13 cellular contexts compared by ENCODE assay signal in genomic region chr10:71962915-71963314, GRCh38. TPM values are rescaled to one million over a fixed set of nuclear protein-coding genes. Genes with fewer than 3 reads are reported as not detected.
A peak's percentile ranks its signal among the peaks of the same experiment; 100 is the strongest.
DNase-seq lines count a peak whose midpoint lies in the region; ATAC-seq and TF ChIP-seq lines count a peak whose summit lies in the region.
"Had no signal": no experiment of that assay in that cellular context is flagged by ENCODE, and none has a peak within 500 bp of the region (broad histone marks: within the 10 kb centered on the region; RNA-seq: fewer than 3 reads in every experiment).

No MANE protein-coding gene starts in this region.

- TF ChIP-seq CTCF in left ventricle myocardium inferior (IDR thresholded peaks at IDR 0.05; ENCODE audit: borderline replicate concordance) (no peak), coronary artery (IDR thresholded peaks at IDR 0.05) (no peak), neural crest cell (conservative IDR thresholded peaks at IDR 0.05) (no peak), uterus (IDR thresholded peaks at IDR 0.05) (no peak)

- no peaks in the 10 kb centered on the region for H3K9me3 Mint-ChIP-seq in neural crest cell

- no peak for ATAC-seq in left cardiac atrium
- no peak for ATAC-seq in GM21526 (IDR thresholded peaks at IDR 0.05; ENCODE audit: low FRiP score, unreplicated experiment)
- ATAC-seq: activated CD4-positive, alpha-beta T cell treated with anti-CD3 and anti-CD28 coated beads for 36 hours had no signal

- no peak for DNase-seq in left ventricle myocardium inferior
- no peak for DNase-seq in left cardiac atrium
- DNase-seq in coronary artery (ENCODE audit: low spot score): no peak
- no peak for DNase-seq in neural crest cell (ENCODE audit: low read depth, low spot score)
- no peak for DNase-seq in uterus
- DNase-seq in LoVo (ENCODE audit: low spot score): no peak
- DNase-seq in SIG-M5 treated with dmso at 0.1 percent for 504 hours (lab: John Stamatoyannopoulos, UW; ENCODE audit: unreplicated experiment): no peak
- DNase-seq: activated CD4-positive, alpha-beta T cell treated with anti-CD3 and anti-CD28 coated beads for 36 hours; amniotic stem cell; GF-D8; islet precursor cell had no signal

- H3K27me3 Mint-ChIP-seq in neural crest cell (ENCODE audit: low read depth): peaks cover 11% of the 10 kb centered on the region

- H3K9me3 ChIP-seq in left ventricle myocardium inferior (replicated peaks) (no peaks in the 10 kb centered on the region), uterus (no peaks in the 10 kb centered on the region)

- H3K4me3 ChIP-seq in left ventricle myocardium inferior (peak overlapping the region; percentile 94), coronary artery (peak overlapping the region; percentile 82), uterus (peak overlapping the region in 1 of 2 donors; percentile 64)

- H3K4me3 Mint-ChIP-seq in neural crest cell: peak overlapping the region; percentile 86

- H3K27me3 ChIP-seq in left ventricle myocardium inferior (ENCODE audit: low read depth): no peaks in the 10 kb centered on the region
- H3K27me3 ChIP-seq in uterus: no peaks in the 10 kb centered on the region

- no peak for TF ChIP-seq POLR2A in uterus (IDR thresholded peaks at IDR 0.05)

- H3K27ac ChIP-seq in left ventricle myocardium inferior (replicated peaks): peak overlapping the region; percentile 100
- H3K27ac ChIP-seq in coronary artery: peak overlapping the region; percentile 96 to 98
- H3K27ac ChIP-seq in uterus: peak overlapping the region; percentile 98 to 99
- H3K27ac ChIP-seq: epithelial cell of prostate had no signal

- H3K36me3 ChIP-seq in left ventricle myocardium inferior (no peaks in the 10 kb centered on the region), uterus (no peaks in the 10 kb centered on the region)

- intact Hi-C loops in left ventricle myocardium inferior (cut with micrococcal nuclease) (no loop called here), left cardiac atrium (cut with DNase I) (no loop called here), uterus (cut with DNase I; ENCODE audit: low total_unique reads) (no loop called here)

- no peak overlapping the region for H3K27ac Mint-ChIP-seq in neural crest cell (ENCODE audit: unreplicated experiment)
- H3K27ac Mint-ChIP-seq: activated CD4-positive, alpha-beta T cell treated with anti-CD3 and anti-CD28 coated beads for 36 hours had no signal

- H3K4me1 ChIP-seq in left ventricle myocardium inferior (peaks cover 53% of the 10 kb centered on the region), uterus (no peaks in the 10 kb centered on the region)

- peaks cover 31% of the 10 kb centered on the region for H3K4me1 Mint-ChIP-seq in neural crest cell

- peaks cover 6% of the 10 kb centered on the region for H3K36me3 Mint-ChIP-seq in neural crest cell (ENCODE audit: low read depth)

RNA-seq across cellular contexts. Expression of gene CHST3, which starts 1.3 kb away (rescaled TPM):
- total RNA-seq in left ventricle myocardium inferior: 18.0 TPM
- total RNA-seq in left cardiac atrium: 10 to 100 TPM; 17.7 to 40.0 TPM
- total RNA-seq in neural crest cell: 24.5 and 25.8 TPM in 2 replicates
- 10 to 100 TPM; 12.3 to 44.7 (median 28.1) TPM for total RNA-seq in uterus
